ENCODE assay signal across 24 cellular contexts in genomic region chr6:137601471-137601870, GRCh38.
DNase-seq lines count a peak whose midpoint lies in the region; FAIRE-seq and TF ChIP-seq lines count a peak whose summit lies in the region.
"Had no signal": no experiment of that assay in that cellular context is flagged by ENCODE, and none has a peak within 500 bp of the region (broad histone marks: within the 10 kb centered on the region; RNA-seq: fewer than 3 reads in every experiment).

No MANE protein-coding gene starts in this region.

- in situ Hi-C loops in HAP-1 (cut with MboI; ENCODE audit: low sequenced_read_pairs): no loop called here

- H3K4me3 ChIP-seq in HAP-1 (no peak overlapping the region), SK-N-MC (0 out of 2 replicates have a peak overlapping the region, but pooled peaks have one; percentile 0), small intestine (ENCODE audit: low read depth in 1 of 2, low read length in 2 of 2) (no peak overlapping the region)
- H3K4me3 ChIP-seq: A549; BLaER1 treated with 17β-estradiol and CSF1 and Interleukin-3, amounts not matched to agents 10 nM and 100 nM; GM12878; GM23338 had no signal

- DNase-seq in HAP-1 (ENCODE audit: low spot score in 2 of 2) (peak; percentile 22 to 62), SK-N-MC (ENCODE audit: low read depth, low spot score) (no peak), kidney glomerular epithelial cell (lab: John Stamatoyannopoulos, UW) (peak; percentile 0), small intestine (peak; percentile 11), GM12892 (ENCODE audit: insufficient read length) (no peak), dedifferentiated amniotic fluid mesenchymal stem cell (ENCODE audit: extremely low spot score) (no peak), iPS-NIHi7 (ENCODE audit: extremely low spot score) (no peak)
- DNase-seq: 8988T; ACHN; AML-193; BE2C; CD4-positive, alpha-beta T cell; CD8-positive, alpha-beta memory T cell; DMS153; DND-41; H9; HFFc6 had no signal

- peak overlapping the region; percentile 14; the same call in 1 of the 2 replicates for H3K27ac ChIP-seq in SK-N-MC
- no peak overlapping the region for H3K27ac ChIP-seq in small intestine (ENCODE audit: low read depth in 1 of 2, low read length in 1 of 2)
- H3K27ac ChIP-seq: A549; BLaER1 treated with 17β-estradiol and CSF1 and Interleukin-3, amounts not matched to agents 10 nM and 100 nM had no signal

- H3K36me3 ChIP-seq in HAP-1 (replicated peaks): no peaks in the 10 kb centered on the region
- H3K36me3 ChIP-seq in SK-N-MC (ENCODE audit: insufficient read depth, low read length): no peaks in the 10 kb centered on the region
- H3K36me3 ChIP-seq in small intestine (ENCODE audit: control insufficient read depth in 2 of 2, insufficient read depth in 2 of 2, low read length in 2 of 2): no peaks in the 10 kb centered on the region
- H3K36me3 ChIP-seq: BE2C; BLaER1 treated with 17β-estradiol and CSF1 and Interleukin-3, amounts not matched to agents 10 nM and 100 nM had no signal

- WGBS in small intestine, 3 donors: 16 to 49% (median 40%) methylated on average over 4 of the region's 4 CpGs

- FAIRE-seq in small intestine (lab: Jason Lieb, UNC) (no peak), GM12892 (lab: Jason Lieb, UNC) (no peak)
- FAIRE-seq: A549, D721Med, G401.6, GM12878, GM18507 had no signal

- no peak overlapping the region for H3K9ac ChIP-seq in SK-N-MC (ENCODE audit: insufficient read length)
- H3K9ac ChIP-seq: BLaER1 treated with 17β-estradiol and CSF1 and Interleukin-3, amounts not matched to agents 10 nM and 100 nM had no signal

- H3K27me3 ChIP-seq in HAP-1 (ENCODE audit: low read depth) (peaks cover 13% of the 10 kb centered on the region), small intestine (ENCODE audit: control insufficient read depth in 2 of 2, insufficient read depth in 2 of 2, low read length in 2 of 2) (no peaks in the 10 kb centered on the region)
- H3K27me3 ChIP-seq: BLaER1 treated with 17β-estradiol and CSF1 and Interleukin-3, amounts not matched to agents 10 nM and 100 nM had no signal

- no peak for TF ChIP-seq POLR2A in GM12892 (IDR thresholded peaks at IDR 0.05; ENCODE audit: low read depth, low read length)

- H3K4me1 ChIP-seq in HAP-1 (peaks cover 29% of the 10 kb centered on the region), small intestine (ENCODE audit: control insufficient read depth in 2 of 2, insufficient read depth in 1 of 2, low read depth in 1 of 2, low read length in 1 of 2) (no peaks in the 10 kb centered on the region)
- H3K4me1 ChIP-seq: A549; BE2C; BLaER1 treated with 17β-estradiol and CSF1 and Interleukin-3, amounts not matched to agents 10 nM and 100 nM had no signal

- no peaks in the 10 kb centered on the region for H3K9me3 ChIP-seq in HAP-1
- H3K9me3 ChIP-seq in SK-N-MC (ENCODE audit: low read depth, low read length): no peaks in the 10 kb centered on the region
- H3K9me3 ChIP-seq in small intestine (ENCODE audit: control insufficient read depth, low read depth): no peaks in the 10 kb centered on the region
- H3K9me3 ChIP-seq: A549, BE2C had no signal

Comparison
In these comparisons a context has a peak if more than half of its experiments do, and no peak if none do; other contexts are left out.
1. DNase-seq: peak in HAP-1 (2 of 2), kidney glomerular epithelial cell (single experiment) and small intestine (single experiment); none in SK-N-MC (single experiment), GM12892 (single experiment), dedifferentiated amniotic fluid mesenchymal stem cell (single experiment) and iPS-NIHi7 (single experiment).